10 cellular contexts compared by ENCODE assay signal in the genomic region with DNA sequence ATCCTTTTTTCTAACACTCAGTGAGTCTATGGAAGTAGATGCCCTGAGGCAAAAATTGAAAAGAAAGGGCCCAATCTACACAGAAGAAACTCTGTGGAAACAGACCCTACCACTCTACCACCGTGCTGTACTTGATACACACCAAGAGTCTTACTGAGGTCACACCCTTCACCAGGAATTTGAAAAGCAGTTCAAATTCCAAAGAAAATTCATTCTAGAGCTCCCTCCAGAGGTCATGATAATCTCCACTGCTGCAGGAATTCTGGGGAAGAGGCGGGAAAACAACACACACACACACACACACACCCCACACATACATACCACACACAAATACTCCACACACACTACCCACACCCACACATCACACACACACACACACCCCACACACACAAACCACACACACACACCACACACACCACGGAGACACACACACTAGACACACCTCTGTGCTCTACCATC.
DNase-seq lines count a peak whose midpoint lies in the region; ATAC-seq, FAIRE-seq and TF ChIP-seq lines count a peak whose summit lies in the region.
"Had no signal": no experiment of that assay in that cellular context is flagged by ENCODE, and none has a peak within 500 bp of the region (broad histone marks: within the 10 kb centered on the region; RNA-seq: fewer than 3 reads in every experiment).

No MANE protein-coding gene starts in this region.

- H3K27ac Mint-ChIP-seq in MCF 10A (ENCODE audit: low read depth, unreplicated experiment), result no peak overlapping the region
- H3K27ac Mint-ChIP-seq: CD4-positive, CD25-positive, alpha-beta regulatory T cell had no signal

- intact Hi-C loops in MCF 10A (cut with micrococcal nuclease), result loop anchor here (2.0 to 10.0 kb wide), 2 partner anchors 971 to 1309 kb away; no protein-coding TSS in a partner anchor

- no peak for TF ChIP-seq EP300 in A549 (IDR thresholded peaks at IDR 0.05)
- no peak for TF ChIP-seq EP300 in suprapubic skin (IDR thresholded peaks at IDR 0.05)

- H3K4me3 ChIP-seq in A549, result no peak overlapping the region
- H3K4me3 ChIP-seq in suprapubic skin, result no peak overlapping the region

- H3K9me3 ChIP-seq in A549, result no peaks in the 10 kb centered on the region
- H3K9me3 ChIP-seq in suprapubic skin, result no peaks in the 10 kb centered on the region

- no peaks in the 10 kb centered on the region for H3K36me3 Mint-ChIP-seq in MCF 10A (ENCODE audit: insufficient read depth, unreplicated experiment)
- H3K36me3 Mint-ChIP-seq: CD4-positive, CD25-positive, alpha-beta regulatory T cell had no signal

- CTCF ChIA-PET in A549 (lab: Yijun Ruan, JAX), result interaction anchor here (1.3 kb wide), 1 partner anchor 12 kb away, joined by 3 read pairs; no protein-coding TSS in a partner anchor
- CTCF ChIA-PET in MCF 10A (lab: Yijun Ruan, JAX), result interaction anchor here (0.6 to 1.8 kb wide), 13 partner anchors 12 to 760 kb away, joined by 3 to 11 read pairs (median 3); no protein-coding TSS in a partner anchor

- H3K27me3 Mint-ChIP-seq in MCF 10A (ENCODE audit: insufficient read depth, unreplicated experiment), result no peaks in the 10 kb centered on the region
- H3K27me3 Mint-ChIP-seq: CD4-positive, CD25-positive, alpha-beta regulatory T cell; central memory CD8-positive, alpha-beta T cell had no signal

- H3K4me1 Mint-ChIP-seq in MCF 10A (ENCODE audit: insufficient read depth, unreplicated experiment), result peaks cover 6% of the 10 kb centered on the region
- H3K4me1 Mint-ChIP-seq: CD4-positive, CD25-positive, alpha-beta regulatory T cell; central memory CD8-positive, alpha-beta T cell had no signal

- ATAC-seq in A549 (no peak; a peak in 1 of 6 replicates), GM18517 (IDR thresholded peaks at IDR 0.05; ENCODE audit: unreplicated experiment) (no peak), GM21423 (IDR thresholded peaks at IDR 0.05; ENCODE audit: unreplicated experiment) (no peak), GM18861 (IDR thresholded peaks at IDR 0.05; ENCODE audit: unreplicated experiment) (no peak)

- TF ChIP-seq CTCF in A549 (IDR thresholded peaks at IDR 0.05) (no peak), MCF 10A (IDR thresholded peaks at IDR 0.05; ENCODE audit: unreplicated experiment) (peak; percentile 25), suprapubic skin (IDR thresholded peaks at IDR 0.05) (no peak)

- H3K4me1 ChIP-seq in A549 (no peaks in the 10 kb centered on the region), suprapubic skin (no peaks in the 10 kb centered on the region)

- no TSS peak for BruUV-seq in MCF 10A (replicated peaks; lab: Mats Ljungman, UMichigan)

- POLR2A ChIA-PET in A549 (lab: Yijun Ruan, JAX), result no interaction called here
- POLR2A ChIA-PET in MCF 10A (lab: Yijun Ruan, JAX), result interaction anchor here (0.6 to 0.7 kb wide), 2 partner anchors 40 to 611 kb away, joined by 3 read pairs; no protein-coding TSS in a partner anchor

- H3K4me2 ChIP-seq in A549, result no peak overlapping the region

- DNase-seq in A549 (ENCODE audit: low read depth in 1 of 2, low spot score in 1 of 2), result peak; percentile 4 to 28
- peak; percentile 45 for DNase-seq in HT-29 (ENCODE audit: low spot score)
- DNase-seq in MCF 10A (ENCODE audit: unreplicated experiment), result peak; percentile 40
- DNase-seq in iPS-NIHi7 (ENCODE audit: extremely low spot score), result peak; percentile 66
- no peak for DNase-seq in suprapubic skin (ENCODE audit: low spot score in 2 of 2)
- DNase-seq: CD4-positive, CD25-positive, alpha-beta regulatory T cell had no signal

- no peak for FAIRE-seq in A549 (lab: Jason Lieb, UNC)

- H3K4me3 Mint-ChIP-seq in MCF 10A (ENCODE audit: unreplicated experiment), result no peak overlapping the region
- H3K4me3 Mint-ChIP-seq: central memory CD8-positive, alpha-beta T cell had no signal

- TF ChIP-seq POLR2A in A549 (IDR thresholded peaks at IDR 0.05; ENCODE audit: low read length), result no peak
- no peak for TF ChIP-seq POLR2A in suprapubic skin (IDR thresholded peaks at IDR 0.05)

- no peaks in the 10 kb centered on the region for H3K36me3 ChIP-seq in suprapubic skin

- no peaks in the 10 kb centered on the region for H3K9me3 Mint-ChIP-seq in MCF 10A (ENCODE audit: unreplicated experiment)

- peak; percentile 33 to 41; a peak in 2 of 5 replicates for TF ChIP-seq RAD21 in A549 (conservative IDR thresholded peaks at IDR 0.05 in 1 of 2, IDR thresholded peaks at IDR 0.05 in 1 of 2)

- H3K27me3 ChIP-seq in suprapubic skin, result no peaks in the 10 kb centered on the region

- WGBS in A549 (ENCODE audit: missing lambda C conversion rate), result 63% methylated on average over 3 of the region's 3 CpGs
- WGBS in suprapubic skin, result 56% methylated on average over 3 of the region's 3 CpGs

- H3K27ac ChIP-seq in A549 (no peak overlapping the region), suprapubic skin (no peak overlapping the region)

TF ChIP-seq in A549, 52 proteins besides CTCF, POLR2A, EP300 and RAD21:
- TF ChIP-seq CEBPB (IDR thresholded peaks at IDR 0.05) (no peak), PHF8 (IDR thresholded peaks at IDR 0.05; ENCODE audit: borderline replicate concordance, low read depth) (no peak), MAFK (IDR thresholded peaks at IDR 0.05; ENCODE audit: partially characterized antibody) (no peak), RFX5 (IDR thresholded peaks at IDR 0.05) (no peak), FOXS1 (CRISPR knock-in tag; IDR thresholded peaks at IDR 0.05) (no peak), FOSL2 (IDR thresholded peaks at IDR 0.05) (no peak), FOSL2 (CRISPR knock-in tag; IDR thresholded peaks at IDR 0.05) (no peak), BHLHE40 (IDR thresholded peaks at IDR 0.05; ENCODE audit: low read depth, low read length) (no peak), ZNF302 (CRISPR knock-in tag; IDR thresholded peaks at IDR 0.05) (no peak), POLR2AphosphoS2 (conservative IDR thresholded peaks at IDR 0.05; ENCODE audit: low read length) (no peak), SREBF2 (IDR thresholded peaks at IDR 0.05) (no peak), CHD4 (IDR thresholded peaks at IDR 0.05; ENCODE audit: borderline replicate concordance) (no peak), EHMT2 (IDR thresholded peaks at IDR 0.05; ENCODE audit: low read depth) (no peak), FOSB (CRISPR knock-in tag; IDR thresholded peaks at IDR 0.05) (no peak)
- TF ChIP-seq, protein P1, sequence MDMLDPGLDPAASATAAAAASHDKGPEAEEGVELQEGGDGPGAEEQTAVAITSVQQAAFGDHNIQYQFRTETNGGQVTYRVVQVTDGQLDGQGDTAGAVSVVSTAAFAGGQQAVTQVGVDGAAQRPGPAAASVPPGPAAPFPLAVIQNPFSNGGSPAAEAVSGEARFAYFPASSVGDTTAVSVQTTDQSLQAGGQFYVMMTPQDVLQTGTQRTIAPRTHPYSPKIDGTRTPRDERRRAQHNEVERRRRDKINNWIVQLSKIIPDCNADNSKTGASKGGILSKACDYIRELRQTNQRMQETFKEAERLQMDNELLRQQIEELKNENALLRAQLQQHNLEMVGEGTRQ (IDR thresholded peaks at IDR 0.05), result no peak
- TF ChIP-seq, protein P2, sequence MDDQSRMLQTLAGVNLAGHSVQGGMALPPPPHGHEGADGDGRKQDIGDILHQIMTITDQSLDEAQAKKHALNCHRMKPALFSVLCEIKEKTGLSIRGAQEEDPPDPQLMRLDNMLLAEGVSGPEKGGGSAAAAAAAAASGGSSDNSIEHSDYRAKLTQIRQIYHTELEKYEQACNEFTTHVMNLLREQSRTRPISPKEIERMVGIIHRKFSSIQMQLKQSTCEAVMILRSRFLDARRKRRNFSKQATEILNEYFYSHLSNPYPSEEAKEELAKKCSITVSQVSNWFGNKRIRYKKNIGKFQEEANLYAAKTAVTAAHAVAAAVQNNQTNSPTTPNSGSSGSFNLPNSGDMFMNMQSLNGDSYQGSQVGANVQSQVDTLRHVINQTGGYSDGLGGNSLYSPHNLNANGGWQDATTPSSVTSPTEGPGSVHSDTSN (IDR thresholded peaks at IDR 0.05), result no peak
- TF ChIP-seq, protein P3, sequence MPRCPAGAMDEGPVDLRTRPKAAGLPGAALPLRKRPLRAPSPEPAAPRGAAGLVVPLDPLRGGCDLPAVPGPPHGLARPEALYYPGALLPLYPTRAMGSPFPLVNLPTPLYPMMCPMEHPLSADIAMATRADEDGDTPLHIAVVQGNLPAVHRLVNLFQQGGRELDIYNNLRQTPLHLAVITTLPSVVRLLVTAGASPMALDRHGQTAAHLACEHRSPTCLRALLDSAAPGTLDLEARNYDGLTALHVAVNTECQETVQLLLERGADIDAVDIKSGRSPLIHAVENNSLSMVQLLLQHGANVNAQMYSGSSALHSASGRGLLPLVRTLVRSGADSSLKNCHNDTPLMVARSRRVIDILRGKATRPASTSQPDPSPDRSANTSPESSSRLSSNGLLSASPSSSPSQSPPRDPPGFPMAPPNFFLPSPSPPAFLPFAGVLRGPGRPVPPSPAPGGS (IDR thresholded peaks at IDR 0.05), result no peak
- TF ChIP-seq, protein P4, sequence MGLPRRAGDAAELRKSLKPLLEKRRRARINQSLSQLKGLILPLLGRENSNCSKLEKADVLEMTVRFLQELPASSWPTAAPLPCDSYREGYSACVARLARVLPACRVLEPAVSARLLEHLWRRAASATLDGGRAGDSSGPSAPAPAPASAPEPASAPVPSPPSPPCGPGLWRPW (IDR thresholded peaks at IDR 0.05), result no peak
- TF ChIP-seq, protein P5, sequence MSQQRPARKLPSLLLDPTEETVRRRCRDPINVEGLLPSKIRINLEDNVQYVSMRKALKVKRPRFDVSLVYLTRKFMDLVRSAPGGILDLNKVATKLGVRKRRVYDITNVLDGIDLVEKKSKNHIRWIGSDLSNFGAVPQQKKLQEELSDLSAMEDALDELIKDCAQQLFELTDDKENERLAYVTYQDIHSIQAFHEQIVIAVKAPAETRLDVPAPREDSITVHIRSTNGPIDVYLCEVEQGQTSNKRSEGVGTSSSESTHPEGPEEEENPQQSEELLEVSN (IDR thresholded peaks at IDR 0.05; ENCODE audit: borderline replicate concordance, low read depth), result no peak

Comparison
In these comparisons a context has a peak if more than half of its experiments do, and no peak if none do; other contexts are left out.
1. DNase-seq: peak in A549 (2 of 2), HT-29 (single experiment), MCF 10A (single experiment) and iPS-NIHi7 (single experiment); none in suprapubic skin (0 of 2).